16 cellular contexts compared by ENCODE assay signal in the genomic region with DNA sequence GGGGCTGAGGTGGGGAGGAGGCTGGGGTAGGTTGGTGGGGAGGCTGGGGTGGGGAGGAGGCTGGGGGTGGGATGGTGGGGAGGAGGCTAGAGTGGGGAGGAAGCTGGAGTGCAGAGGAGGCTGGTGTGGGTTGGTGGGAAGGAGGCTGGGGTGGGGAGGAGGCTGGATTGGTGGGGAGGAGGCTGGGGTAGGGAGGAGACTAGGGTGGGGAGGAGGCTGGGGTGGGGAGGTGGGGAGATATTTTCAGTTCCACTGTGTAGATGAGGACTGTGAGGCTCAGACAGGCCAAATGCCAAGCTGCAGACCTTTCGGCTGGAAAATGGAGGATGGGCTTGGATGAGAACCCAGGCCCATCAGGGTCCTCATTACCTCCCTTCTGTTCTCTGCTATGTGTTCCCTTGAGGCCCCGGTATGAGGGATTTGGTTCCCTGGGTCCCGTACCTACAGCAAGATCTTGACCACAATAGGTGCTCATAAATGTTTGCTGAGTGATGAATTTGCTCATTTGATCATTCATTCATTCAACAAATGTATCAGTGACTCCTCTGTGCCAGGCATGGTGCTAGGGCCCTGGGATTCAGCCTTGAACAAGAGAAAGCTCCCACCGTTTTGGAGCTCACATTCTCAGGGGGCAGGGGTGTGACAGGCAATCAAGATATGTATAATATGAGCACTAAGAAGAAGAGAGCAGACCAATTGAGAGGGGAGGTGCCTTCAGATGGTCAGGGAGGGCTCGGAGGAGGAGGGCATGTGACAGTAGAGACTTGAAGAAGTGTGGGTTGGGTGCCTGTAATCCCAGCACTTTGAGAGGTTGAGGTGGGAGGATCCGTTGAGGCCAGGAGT. TPM values are rescaled to one million over a fixed set of nuclear protein-coding genes. Genes with fewer than 3 reads are reported as not detected.
DNase-seq lines count a peak whose midpoint lies in the region; ATAC-seq and TF ChIP-seq lines count a peak whose summit lies in the region.
"Had no signal": no experiment of that assay in that cellular context is flagged by ENCODE, and none has a peak within 500 bp of the region (broad histone marks: within the 10 kb centered on the region; RNA-seq: fewer than 3 reads in every experiment).

No MANE protein-coding gene starts in this region.

- in situ Hi-C loops in GM13976 (cut with MboI; ENCODE audit: low sequenced_read_pairs, unreplicated experiment), result no loop called here

- POLR2A ChIA-PET in RWPE1 (lab: Yijun Ruan, JAX; ENCODE audit: low non-redundant PET), result no interaction called here

- no peak for ATAC-seq in GM18870 (IDR thresholded peaks at IDR 0.05; ENCODE audit: unreplicated experiment)

- TF ChIP-seq CTCF in GM13976 (IDR thresholded peaks at IDR 0.05; ENCODE audit: borderline replicate concordance, control extremely low read depth, extremely low read depth, insufficient read depth, missing control alignments) (no peak), RWPE1 (conservative IDR thresholded peaks at IDR 0.05; ENCODE audit: low read depth) (no peak)

- CTCF ChIA-PET in RWPE1 (lab: Yijun Ruan, JAX), result interaction anchor here (0.5 to 1.2 kb wide), 3 partner anchors 31 to 76 kb away, joined by 3 to 8 read pairs (median 3); no protein-coding TSS in a partner anchor

- no peak overlapping the region for H3K27ac ChIP-seq in RWPE1
- H3K27ac ChIP-seq: 22Rv1, esophagus squamous epithelium, thyroid gland had no signal

- peak; percentile 19 for DNase-seq in DMS 273 (lab: John Stamatoyannopoulos, UW; ENCODE audit: unreplicated experiment)
- no peak for DNase-seq in DMS 273 treated with DMSO at 0.1 percent for 48 hours (lab: John Stamatoyannopoulos, UW)
- peak; percentile 75 for DNase-seq in GM13976 (ENCODE audit: low spot score)
- DNase-seq in RWPE1 (ENCODE audit: low spot score), result peak; percentile 59
- peak; percentile 57 for DNase-seq in iPS-NIHi11 (ENCODE audit: low spot score)
- no peak for DNase-seq in superior temporal gyrus (ENCODE audit: extremely low spot score)
- DNase-seq in H4 (ENCODE audit: low spot score), result no peak
- DNase-seq: DMS153, esophagus squamous epithelium, SHP77, thyroid gland had no signal

RNA-seq across cellular contexts. Expression of a gene that starts 36.2 kb away (rescaled TPM):
- 10.6 and 13.0 TPM in 2 replicates for total RNA-seq in H4 (2014; rRNA removed; shearing (Covaris generic))

RNA-seq across cellular contexts. Expression of a gene that starts 52.4 kb away (rescaled TPM):
- total RNA-seq in H4 (2014; rRNA removed; shearing (Covaris generic)), result not detected in 2 replicates
- total RNA-seq: esophagus squamous epithelium, H1, HT1080, mesenteric fat pad had no signal

Comparison
In these comparisons a context has a peak if more than half of its experiments do, and no peak if none do; other contexts are left out.
1. DNase-seq: peak in DMS 273 (single experiment), GM13976 (single experiment), RWPE1 (single experiment) and iPS-NIHi11 (single experiment); none in DMS 273 treated with DMSO at 0.1 percent for 48 hours (single experiment), superior temporal gyrus (single experiment) and H4 (single experiment).